In genomic region chr22:44572414-44573207, GRCh38 we compare ENCODE assay signal across 27 cellular contexts.
DNase-seq lines count a peak whose midpoint lies in the region; ATAC-seq and TF ChIP-seq lines count a peak whose summit lies in the region.
"Had no signal": no experiment of that assay in that cellular context is flagged by ENCODE, and none has a peak within 500 bp of the region (broad histone marks: within the 10 kb centered on the region; RNA-seq: fewer than 3 reads in every experiment).

No MANE protein-coding gene starts in this region.

- no peaks in the 10 kb centered on the region for H3K9me2 ChIP-seq in GM23338 (ENCODE audit: insufficient read depth)

- no peak overlapping the region for H3K9ac ChIP-seq in IMR-90 (ENCODE audit: low read depth, low read length)
- H3K9ac ChIP-seq: KMS-11 had no signal

- H3K27me3 Mint-ChIP-seq in GM23338 (ENCODE audit: insufficient read depth, low read depth, poor library complexity) = peaks cover 14% of the 10 kb centered on the region
- H3K27me3 Mint-ChIP-seq in CD4-positive, alpha-beta memory T cell = peaks cover 13 to 28% of the 10 kb centered on the region in 2 donors

- H3K4me1 ChIP-seq in GM23338 (ENCODE audit: insufficient read depth) = no peaks in the 10 kb centered on the region
- peaks cover 5% of the 10 kb centered on the region for H3K4me1 ChIP-seq in IMR-90 (ENCODE audit: control insufficient read depth, insufficient read depth, low read length)
- H3K4me1 ChIP-seq in CD4-positive, alpha-beta memory T cell (ENCODE audit: insufficient read depth, low read length) = no peaks in the 10 kb centered on the region
- H3K4me1 ChIP-seq: transverse colon had no signal

- no peaks in the 10 kb centered on the region for H3K79me1 ChIP-seq in IMR-90 (ENCODE audit: low read depth in 1 of 2, low read length in 2 of 2)

- no peak overlapping the region for H2BK120ac ChIP-seq in IMR-90 (ENCODE audit: low read depth, low read length)

- peaks cover 4% of the 10 kb centered on the region; the same call in 1 of the 2 replicates for H3K9me1 ChIP-seq in IMR-90 (ENCODE audit: insufficient read depth, low read length)

- in situ Hi-C loops in IMR-90 (cut with MboI; ENCODE audit: low sequenced_read_pairs) = no loop called here

- no peak for TF ChIP-seq POLR2A in IMR-90 (IDR thresholded peaks at IDR 0.05; ENCODE audit: low read depth, low read length)

- H3K36me3 ChIP-seq in GM23338 (ENCODE audit: insufficient read depth) = no peaks in the 10 kb centered on the region
- H3K36me3 ChIP-seq in IMR-90 (ENCODE audit: control insufficient read depth, insufficient read depth, low read length) = no peaks in the 10 kb centered on the region
- H3K36me3 ChIP-seq in CD4-positive, alpha-beta memory T cell (ENCODE audit: insufficient read depth, low read length) = no peaks in the 10 kb centered on the region
- H3K36me3 ChIP-seq: transverse colon had no signal

- CTCF ChIA-PET in IMR-90 (lab: Yijun Ruan, JAX) = interaction anchor here (0.7 to 1.4 kb wide), 2 partner anchors 26 to 1755 kb away, joined by 3 to 4 read pairs; no protein-coding TSS in a partner anchor
- CTCF ChIA-PET in CD4-positive, alpha-beta memory T cell (lab: Charles Lee; ENCODE audit: partially characterized antibody) = interaction anchor here (0.7 to 2.2 kb wide), 2 partner anchors 182 to 491 kb away, joined by 3 to 8 read pairs; no protein-coding TSS in a partner anchor

- no peak overlapping the region for H3K4ac ChIP-seq in IMR-90 (ENCODE audit: low read depth, low read length)

- TF ChIP-seq RAD21 in IMR-90 (IDR thresholded peaks at IDR 0.05; ENCODE audit: low read length) = no peak

- H3K27me3 ChIP-seq in GM23338 (ENCODE audit: insufficient read depth) (no peaks in the 10 kb centered on the region), IMR-90 (ENCODE audit: control insufficient read depth, insufficient read depth, low read length) (peaks cover 14% of the 10 kb centered on the region)
- no peaks in the 10 kb centered on the region for H3K27me3 ChIP-seq in CD4-positive, alpha-beta memory T cell (ENCODE audit: insufficient read depth, low read length)
- H3K27me3 ChIP-seq: transverse colon had no signal

- H4K20me1 ChIP-seq in GM23338 (replicated peaks; ENCODE audit: insufficient read depth) = no peaks in the 10 kb centered on the region
- H4K20me1 ChIP-seq in IMR-90 (ENCODE audit: insufficient read depth, low read length) = no peaks in the 10 kb centered on the region

- H3K9me3 Mint-ChIP-seq in GM23338 = peaks cover 14% of the 10 kb centered on the region
- no peaks in the 10 kb centered on the region for H3K9me3 Mint-ChIP-seq in CD4-positive, alpha-beta memory T cell
- H3K9me3 Mint-ChIP-seq: activated T-helper 1 cell treated with anti-CD3 and anti-CD28 coated beads, Interleukin-12 subunit alpha, Interleukin-12 subunit beta, Interleukin-2, Interleukin-4 antibody, amounts not matched to agents 30 ng/mL and 10 ng/mL and 1 ng/mL, durations not matched to agents 14 hours and 24 hours and 36 hours; dendritic cell treated with granulocyte-macrophage colony-stimulating factor and Interleukin-4, amounts not matched to agents 40 ng/mL and 50 ng/mL, for 4 days; T-helper 1 cell treated with Interleukin-12 subunit alpha and Interleukin-12 subunit beta and Interleukin-4 antibody, amounts not matched to agents 30 μg/mL and 1 μg/mL, for 36 hours had no signal

- intact Hi-C loops in IMR-90 (cut with micrococcal nuclease) = no loop called here
- intact Hi-C loops in CD4-positive, alpha-beta memory T cell (cut with micrococcal nuclease) = no loop called here

- H2AK9ac ChIP-seq in IMR-90 (replicated peaks; ENCODE audit: low read depth, low read length, poor library complexity) = peak overlapping the region; percentile 75

- no peak overlapping the region for H2BK5ac ChIP-seq in IMR-90 (ENCODE audit: low read depth, low read length, poor library complexity, severe bottlenecking)

- no peak overlapping the region for H4K5ac ChIP-seq in IMR-90 (ENCODE audit: low read depth, low read length)

- H3K14ac ChIP-seq in IMR-90 (replicated peaks; ENCODE audit: low read depth, low read length) = no peak overlapping the region

- H2BK15ac ChIP-seq in IMR-90 (ENCODE audit: low read depth, low read length) = no peak overlapping the region

- no peak overlapping the region for H3K4me3 Mint-ChIP-seq in GM23338
- no peak overlapping the region for H3K4me3 Mint-ChIP-seq in CD4-positive, alpha-beta memory T cell
- H3K4me3 Mint-ChIP-seq: activated T-helper 1 cell treated with anti-CD3 and anti-CD28 coated beads, Interleukin-12 subunit alpha, Interleukin-12 subunit beta, Interleukin-2, Interleukin-4 antibody, amounts not matched to agents 30 ng/mL and 10 ng/mL and 1 ng/mL, durations not matched to agents 14 hours and 24 hours and 36 hours; dendritic cell treated with granulocyte-macrophage colony-stimulating factor and Interleukin-4, amounts not matched to agents 40 ng/mL and 50 ng/mL, for 4 days; endodermal cell; T-helper 1 cell treated with Interleukin-12 subunit alpha and Interleukin-12 subunit beta and Interleukin-4 antibody, amounts not matched to agents 30 μg/mL and 1 μg/mL, for 36 hours had no signal

- H3K23ac ChIP-seq in IMR-90 (ENCODE audit: low read depth, low read length) = no peak overlapping the region

- POLR2A ChIA-PET in IMR-90 (lab: Charles Lee; ENCODE audit: unreplicated experiment) = interaction anchor here (0.6 kb wide), 2 partner anchors 22 to 192 kb away, joined by 6 read pairs; no protein-coding TSS in a partner anchor
- POLR2A ChIA-PET in CD4-positive, alpha-beta memory T cell (lab: Charles Lee; ENCODE audit: partially characterized antibody) = no interaction called here

- H3K4me2 ChIP-seq in GM23338 = no peak overlapping the region
- no peak overlapping the region for H3K4me2 ChIP-seq in IMR-90 (ENCODE audit: low read depth, low read length)
- H3K4me2 ChIP-seq: KMS-11 had no signal

- H2AFZ ChIP-seq in GM23338 = 0 out of 2 replicates have a peak overlapping the region, but pooled peaks have one; percentile 32
- H2AFZ ChIP-seq in IMR-90 (replicated peaks; ENCODE audit: low read length, poor library complexity) = peak overlapping the region; percentile 82

- H3F3A ChIP-seq in GM23338 (replicated peaks; ENCODE audit: low read depth) = no peaks in the 10 kb centered on the region

- dilution Hi-C loops in IMR-90 (cut with HindIII; ENCODE audit: low sequenced_read_pairs, unreplicated experiment) = no loop called here

- no peak overlapping the region for H4K8ac ChIP-seq in IMR-90 (ENCODE audit: low read depth in 2 of 2, low read length in 2 of 2)

- TF ChIP-seq CTCF in GM23338 (conservative IDR thresholded peaks at IDR 0.05; ENCODE audit: low read depth in 2 of 2) (no peak), IMR-90 (conservative IDR thresholded peaks at IDR 0.05; ENCODE audit: low read depth, low read length) (no peak)

- H2AK5ac ChIP-seq in IMR-90 (ENCODE audit: low read depth, low read length) = peak overlapping the region; percentile 27

- BruUV-seq in IMR-90 (replicated peaks; lab: Mats Ljungman, UMichigan) = no TSS peak

- H3K4me3 ChIP-seq in GM23338 (no peak overlapping the region), IMR-90 (ENCODE audit: insufficient read depth, low read depth, low read length) (no peak overlapping the region)
- H3K4me3 ChIP-seq in CD4-positive, alpha-beta memory T cell (ENCODE audit: low read length in 2 of 2) = no peak overlapping the region
- H3K4me3 ChIP-seq: SK-N-MC, skin epidermis, transverse colon had no signal

- ATAC-seq in GM23338 = no peak
- no peak for ATAC-seq in IMR-90 (ENCODE audit: low read depth)
- no peak for ATAC-seq in HG03025 (IDR thresholded peaks at IDR 0.05; ENCODE audit: low FRiP score, unreplicated experiment)

- no peak overlapping the region for H4K91ac ChIP-seq in IMR-90 (ENCODE audit: insufficient read depth, low read depth, low read length)

- no peak overlapping the region for H3K27ac Mint-ChIP-seq in GM23338
- H3K27ac Mint-ChIP-seq in CD4-positive, alpha-beta memory T cell = no peak overlapping the region
- H3K27ac Mint-ChIP-seq: activated T-helper 1 cell treated with anti-CD3 and anti-CD28 coated beads, Interleukin-12 subunit alpha, Interleukin-12 subunit beta, Interleukin-2, Interleukin-4 antibody, amounts not matched to agents 30 ng/mL and 10 ng/mL and 1 ng/mL, durations not matched to agents 14 hours and 24 hours and 36 hours; dendritic cell treated with granulocyte-macrophage colony-stimulating factor and Interleukin-4, amounts not matched to agents 40 ng/mL and 50 ng/mL, for 4 days; endodermal cell; T-helper 1 cell treated with Interleukin-12 subunit alpha and Interleukin-12 subunit beta and Interleukin-4 antibody, amounts not matched to agents 30 μg/mL and 1 μg/mL, for 36 hours had no signal

- DNase-seq in GM23338 (ENCODE audit: low spot score) (no peak), IMR-90 (no peak), islet precursor cell (peak; percentile 45), mucosa of gallbladder (ENCODE audit: low spot score) (no peak)
- DNase-seq in stimulated activated CD8-positive, alpha-beta memory T cell treated with anti-CD3 and anti-CD28 coated beads, Interleukin-4, amount 100 ng/mL, for 48 hours = peak; percentile 18
- no peak for DNase-seq in CD4-positive, alpha-beta memory T cell
- DNase-seq: activated CD4-positive, alpha-beta T cell treated with anti-CD3 and anti-CD28 coated beads for 1 hour; activated naive CD4-positive, alpha-beta T cell treated with anti-CD3 and anti-CD28 coated beads, Interleukin-2, amount 50 U/mL, for 16 hours; aorta; C1 segment of cervical spinal cord; Calu3; caudate nucleus; DMS79 treated with DMSO at 0.1 percent for 48 hours; endodermal cell; GF-D8; HCEC 1CT; NCI-H446; NCI-H774; nucleus accumbens; transverse colon had no signal

- 71% methylated on average over 5 of the region's 14 CpGs; no CpG with 5 or more reads in 1 of the 2 experiments for WGBS in IMR-90 (ENCODE audit: extremely low coverage in 2 of 2, insufficient read length in 1 of 2), 2 experiments

- no peaks in the 10 kb centered on the region; the same call in 2 of the 3 replicates for H3K4me1 Mint-ChIP-seq in GM23338
- peaks cover 0 to 2% (median 0%) of the 10 kb centered on the region in 4 donors for H3K4me1 Mint-ChIP-seq in CD4-positive, alpha-beta memory T cell
- H3K4me1 Mint-ChIP-seq: endodermal cell had no signal

- H2BK20ac ChIP-seq in IMR-90 (ENCODE audit: low read depth, low read length) = no peak overlapping the region

- H3K56ac ChIP-seq in IMR-90 (ENCODE audit: extremely low read depth, insufficient read depth, low read length) = no peak overlapping the region

- no peak overlapping the region for H3K18ac ChIP-seq in IMR-90 (ENCODE audit: low read depth, low read length)

- H3K36me3 Mint-ChIP-seq in GM23338 (ENCODE audit: low read depth) = peaks cover 3% of the 10 kb centered on the region; the same call in 2 of the 3 replicates
- no peaks in the 10 kb centered on the region for H3K36me3 Mint-ChIP-seq in CD4-positive, alpha-beta memory T cell

- H3K79me2 ChIP-seq in GM23338 (replicated peaks; ENCODE audit: insufficient read depth) = no peaks in the 10 kb centered on the region

- no peak overlapping the region for H3K27ac ChIP-seq in GM23338 (ENCODE audit: low read depth)
- H3K27ac ChIP-seq in IMR-90 (ENCODE audit: insufficient read depth, low read length) = no peak overlapping the region
- no peak overlapping the region for H3K27ac ChIP-seq in CD4-positive, alpha-beta memory T cell (ENCODE audit: low read depth, low read length)
- H3K27ac ChIP-seq: KMS-11, SK-N-MC, skin epidermis, transverse colon had no signal

- peaks cover 5% of the 10 kb centered on the region for H3K9me3 ChIP-seq in IMR-90 (ENCODE audit: control insufficient read depth, insufficient read depth, low read length)
- no peaks in the 10 kb centered on the region for H3K9me3 ChIP-seq in CD4-positive, alpha-beta memory T cell (ENCODE audit: control insufficient read depth in 1 of 2, low read length in 2 of 2)
- H3K9me3 ChIP-seq: transverse colon had no signal

Comparison
In these comparisons a context has a peak if more than half of its experiments do, and no peak if none do; other contexts are left out.
1. DNase-seq: peak in islet precursor cell (single experiment) and stimulated activated CD8-positive, alpha-beta memory T cell treated with anti-CD3 and anti-CD28 coated beads, Interleukin-4, amount 100 ng/mL, for 48 hours (single experiment); none in GM23338 (single experiment), IMR-90 (single experiment), CD4-positive, alpha-beta memory T cell (0 of 5) and mucosa of gallbladder (single experiment).